ENCODE assay signal across 1 cellular context in the genomic region with DNA sequence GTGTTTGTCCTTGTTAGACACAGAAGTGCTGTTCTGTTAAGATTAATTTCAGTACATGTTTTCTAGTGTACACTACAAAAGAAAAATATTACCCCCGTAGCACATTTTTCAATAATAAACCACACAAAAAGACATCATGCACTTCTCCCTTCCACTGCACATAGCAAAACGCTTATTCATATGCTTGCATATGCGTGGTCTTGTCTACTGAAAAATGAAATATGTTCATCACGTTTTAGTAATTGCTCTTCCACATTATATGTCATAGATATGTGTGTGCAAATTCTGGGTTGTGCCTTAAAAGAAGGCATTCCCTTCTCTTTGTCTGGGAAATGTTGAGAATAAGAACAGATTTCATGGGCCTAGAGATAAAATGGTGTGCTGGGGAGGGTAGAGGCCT.
TF ChIP-seq lines count a peak whose summit lies in the region.

No MANE protein-coding gene starts in this region.

TF ChIP-seq in SK-N-SH, 30 proteins besides CTCF, POLR2A, EP300 and RAD21 (continued from another document):
- TF ChIP-seq, protein P1, sequence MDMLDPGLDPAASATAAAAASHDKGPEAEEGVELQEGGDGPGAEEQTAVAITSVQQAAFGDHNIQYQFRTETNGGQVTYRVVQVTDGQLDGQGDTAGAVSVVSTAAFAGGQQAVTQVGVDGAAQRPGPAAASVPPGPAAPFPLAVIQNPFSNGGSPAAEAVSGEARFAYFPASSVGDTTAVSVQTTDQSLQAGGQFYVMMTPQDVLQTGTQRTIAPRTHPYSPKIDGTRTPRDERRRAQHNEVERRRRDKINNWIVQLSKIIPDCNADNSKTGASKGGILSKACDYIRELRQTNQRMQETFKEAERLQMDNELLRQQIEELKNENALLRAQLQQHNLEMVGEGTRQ (IDR thresholded peaks at IDR 0.05; ENCODE audit: borderline replicate concordance, low read depth, low read length): no peak
- TF ChIP-seq TEAD4 (IDR thresholded peaks at IDR 0.05; ENCODE audit: borderline replicate concordance, insufficient read depth): no peak
- TF ChIP-seq MEF2A (IDR thresholded peaks at IDR 0.05; ENCODE audit: borderline replicate concordance, low read depth): no peak
